ENCODE assay signal across 9 cellular contexts in the genomic region with DNA sequence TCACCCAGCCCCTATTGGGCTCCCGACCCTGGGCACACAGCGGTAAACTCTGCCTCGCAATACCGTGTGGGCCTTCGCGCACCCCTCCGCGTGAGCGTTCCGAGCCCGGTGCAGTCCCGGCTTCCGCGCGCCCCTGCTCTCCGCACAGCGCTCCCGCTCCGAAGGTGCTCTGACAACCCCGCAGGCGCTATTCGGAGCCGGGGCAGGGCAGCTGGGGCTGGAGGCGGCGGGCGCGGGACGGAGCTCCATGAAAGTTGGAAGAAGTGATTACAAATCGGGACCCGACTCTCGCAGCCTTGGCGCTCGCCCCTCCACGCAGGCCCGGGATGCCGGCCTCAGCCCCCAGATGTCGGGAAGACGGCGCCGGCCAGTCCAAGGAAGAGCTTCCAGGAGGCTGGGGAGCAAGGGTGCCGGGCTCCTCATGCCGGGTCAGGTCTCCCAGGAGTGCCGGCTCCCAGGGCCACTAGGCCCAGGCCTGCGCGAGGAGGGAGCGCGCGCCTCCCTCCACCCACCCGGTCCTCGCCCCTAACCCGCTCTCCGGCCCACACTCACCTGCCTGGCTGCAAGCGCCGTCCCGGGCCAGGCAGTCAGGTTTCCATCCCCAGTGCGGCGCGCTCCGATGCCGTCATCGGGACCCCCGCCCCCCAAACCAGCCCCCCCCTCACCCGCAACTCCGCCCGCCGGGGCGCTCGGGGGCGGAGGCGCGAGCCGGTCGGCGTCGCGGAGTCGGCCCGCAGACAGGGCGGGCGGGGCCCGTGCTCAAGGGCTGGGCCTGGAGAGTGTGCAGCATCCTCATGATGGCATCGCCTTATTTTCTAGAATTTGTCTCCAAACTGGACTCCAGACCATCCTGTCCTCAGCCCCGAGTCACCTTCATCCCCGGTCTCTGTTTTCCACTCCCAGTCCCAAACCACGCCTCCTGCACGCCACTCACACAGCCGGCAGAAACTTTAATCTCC. TPM values are rescaled to one million over a fixed set of nuclear protein-coding genes. Genes with fewer than 3 reads are reported as not detected.
DNase-seq lines count a peak whose midpoint lies in the region; ATAC-seq, FAIRE-seq and TF ChIP-seq lines count a peak whose summit lies in the region.
"Had no signal": no experiment of that assay in that cellular context is flagged by ENCODE, and none has a peak within 500 bp of the region (broad histone marks: within the 10 kb centered on the region; RNA-seq: fewer than 3 reads in every experiment).

A gene with protein sequence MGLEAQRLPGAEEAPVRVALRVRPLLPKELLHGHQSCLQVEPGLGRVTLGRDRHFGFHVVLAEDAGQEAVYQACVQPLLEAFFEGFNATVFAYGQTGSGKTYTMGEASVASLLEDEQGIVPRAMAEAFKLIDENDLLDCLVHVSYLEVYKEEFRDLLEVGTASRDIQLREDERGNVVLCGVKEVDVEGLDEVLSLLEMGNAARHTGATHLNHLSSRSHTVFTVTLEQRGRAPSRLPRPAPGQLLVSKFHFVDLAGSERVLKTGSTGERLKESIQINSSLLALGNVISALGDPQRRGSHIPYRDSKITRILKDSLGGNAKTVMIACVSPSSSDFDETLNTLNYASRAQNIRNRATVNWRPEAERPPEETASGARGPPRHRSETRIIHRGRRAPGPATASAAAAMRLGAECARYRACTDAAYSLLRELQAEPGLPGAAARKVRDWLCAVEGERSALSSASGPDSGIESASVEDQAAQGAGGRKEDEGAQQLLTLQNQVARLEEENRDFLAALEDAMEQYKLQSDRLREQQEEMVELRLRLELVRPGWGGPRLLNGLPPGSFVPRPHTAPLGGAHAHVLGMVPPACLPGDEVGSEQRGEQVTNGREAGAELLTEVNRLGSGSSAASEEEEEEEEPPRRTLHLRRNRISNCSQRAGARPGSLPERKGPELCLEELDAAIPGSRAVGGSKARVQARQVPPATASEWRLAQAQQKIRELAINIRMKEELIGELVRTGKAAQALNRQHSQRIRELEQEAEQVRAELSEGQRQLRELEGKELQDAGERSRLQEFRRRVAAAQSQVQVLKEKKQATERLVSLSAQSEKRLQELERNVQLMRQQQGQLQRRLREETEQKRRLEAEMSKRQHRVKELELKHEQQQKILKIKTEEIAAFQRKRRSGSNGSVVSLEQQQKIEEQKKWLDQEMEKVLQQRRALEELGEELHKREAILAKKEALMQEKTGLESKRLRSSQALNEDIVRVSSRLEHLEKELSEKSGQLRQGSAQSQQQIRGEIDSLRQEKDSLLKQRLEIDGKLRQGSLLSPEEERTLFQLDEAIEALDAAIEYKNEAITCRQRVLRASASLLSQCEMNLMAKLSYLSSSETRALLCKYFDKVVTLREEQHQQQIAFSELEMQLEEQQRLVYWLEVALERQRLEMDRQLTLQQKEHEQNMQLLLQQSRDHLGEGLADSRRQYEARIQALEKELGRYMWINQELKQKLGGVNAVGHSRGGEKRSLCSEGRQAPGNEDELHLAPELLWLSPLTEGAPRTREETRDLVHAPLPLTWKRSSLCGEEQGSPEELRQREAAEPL (N-terminal part only) (minus strand): TSS at position 621 of the 959 bp plus-strand sequence. CDS start 2,537 bp downstream, outside the sequence.

- peaks cover 5% of the 10 kb centered on the region for H3K36me3 Mint-ChIP-seq in astrocyte (ENCODE audit: low read depth, unreplicated experiment)

- in situ Hi-C loops in KBM-7 (cut with MboI; ENCODE audit: low pct_unique_long_range_greater_than_20kb, low sequenced_read_pairs) = no loop called here

- no peak for ATAC-seq in HG03354 (IDR thresholded peaks at IDR 0.05; ENCODE audit: poor library complexity, severe bottlenecking, unreplicated experiment)

- DNase-seq in NCI-H524 (lab: John Stamatoyannopoulos, UW) (peak; percentile 26 to 44), NCI-H524 treated with DMSO at 0.1 percent for 48 hours (lab: John Stamatoyannopoulos, UW) (no peak), NCI-H146 (lab: John Stamatoyannopoulos, UW) (peak; percentile 41), astrocyte (ENCODE audit: low read depth) (peak; percentile 33), iPS DF 6.9 (ENCODE audit: low read depth, low spot score) (no peak), sigmoid colon (peak; percentile 71), KBM-7 (no peak)

- H3K27me3 ChIP-seq in astrocyte (ENCODE audit: insufficient read depth, low read length) = no peaks in the 10 kb centered on the region
- no peaks in the 10 kb centered on the region for H3K27me3 ChIP-seq in iPS DF 6.9 (ENCODE audit: control insufficient read depth, insufficient read depth, low read length)
- no peaks in the 10 kb centered on the region for H3K27me3 ChIP-seq in sigmoid colon

- intact Hi-C loops in sigmoid colon (cut with DNase I) = loop anchor here (5.0 kb wide), 1 partner anchor 37 kb away; a partner anchor contains a TSS

- WGBS in iPS DF 6.9 (ENCODE audit: insufficient coverage, insufficient read length) = no CpG with 5 or more reads among the region's 87 CpGs
- WGBS in sigmoid colon, 2 donors = 2% methylated on average over 87 of the region's 87 CpGs

- H3K4me1 Mint-ChIP-seq in astrocyte (ENCODE audit: low read depth, unreplicated experiment) = peaks cover 5% of the 10 kb centered on the region

- H3K27ac ChIP-seq in astrocyte (ENCODE audit: low read depth, low read length) (peak within 1 kb of the TSS; percentile 26), iPS DF 6.9 (ENCODE audit: low read length) (no peak within 1 kb of the TSS), sigmoid colon (peak within 1 kb of the TSS; percentile 54 to 86 (median 76))

- H3K4me1 ChIP-seq in astrocyte (ENCODE audit: insufficient read depth, low read length) = peaks cover 5% of the 10 kb centered on the region
- H3K4me1 ChIP-seq in iPS DF 6.9 (ENCODE audit: control insufficient read depth, insufficient read depth, low read length) = no peaks in the 10 kb centered on the region
- peaks cover 0 to 20% (median 14%) of the 10 kb centered on the region in 4 donors for H3K4me1 ChIP-seq in sigmoid colon

- peaks cover 2% of the 10 kb centered on the region for H3K9me3 Mint-ChIP-seq in astrocyte (ENCODE audit: unreplicated experiment)

- H3K9me3 ChIP-seq in astrocyte (ENCODE audit: insufficient read depth, low read depth, low read length) = no peaks in the 10 kb centered on the region
- H3K9me3 ChIP-seq in iPS DF 6.9 (ENCODE audit: control insufficient read depth, insufficient read depth, low read length) = no peaks in the 10 kb centered on the region
- no peaks in the 10 kb centered on the region for H3K9me3 ChIP-seq in sigmoid colon

- H3K9ac ChIP-seq in astrocyte (ENCODE audit: low read length) = peak within 1 kb of the TSS; percentile 85

- H3K27me3 Mint-ChIP-seq in astrocyte (ENCODE audit: low read depth, unreplicated experiment) = peaks cover 16% of the 10 kb centered on the region

- H4K20me1 ChIP-seq in astrocyte (ENCODE audit: insufficient read depth, low read length) = peaks cover 17% of the 10 kb centered on the region

- H3K36me3 ChIP-seq in astrocyte (ENCODE audit: insufficient read depth, low read length) = no peaks in the 10 kb centered on the region
- H3K36me3 ChIP-seq in iPS DF 6.9 (ENCODE audit: control insufficient read depth, insufficient read depth, low read length) = no peaks in the 10 kb centered on the region
- H3K36me3 ChIP-seq in sigmoid colon = no peaks in the 10 kb centered on the region

- H3K79me2 ChIP-seq in astrocyte (ENCODE audit: insufficient read depth, low read length) = peaks cover 26% of the 10 kb centered on the region

- TF ChIP-seq CTCF in astrocyte (IDR thresholded peaks at IDR 0.05; ENCODE audit: insufficient read depth, low read depth, low read length) (no peak), sigmoid colon (IDR thresholded peaks at IDR 0.05) (no peak)

- no peak for TF ChIP-seq POLR2A in sigmoid colon (IDR thresholded peaks at IDR 0.05)

- peak within 1 kb of the TSS; percentile 94 for H2AFZ ChIP-seq in astrocyte (ENCODE audit: low read depth, low read length)

- TF ChIP-seq EP300 in sigmoid colon (IDR thresholded peaks at IDR 0.05) = no peak

- H3K4me3 Mint-ChIP-seq in astrocyte (ENCODE audit: unreplicated experiment) = peak within 1 kb of the TSS; percentile 90

- no peak within 1 kb of the TSS for H3K27ac Mint-ChIP-seq in astrocyte (ENCODE audit: unreplicated experiment)

- FAIRE-seq in astrocyte (lab: Jason Lieb, UNC) = no peak
- FAIRE-seq: G401.6 had no signal

- H3K4me2 ChIP-seq in astrocyte (ENCODE audit: low read length) = peak within 1 kb of the TSS; percentile 100

- H3K4me3 ChIP-seq in astrocyte (ENCODE audit: insufficient read depth, low read depth, low read length) (peak within 1 kb of the TSS; percentile 76), iPS DF 6.9 (ENCODE audit: low read length) (peak within 1 kb of the TSS; percentile 87), sigmoid colon (peak within 1 kb of the TSS; percentile 63 to 92 (median 76))

RNA-seq across cellular contexts. Expression of the gene that starts here (rescaled TPM):
- total RNA-seq in astrocyte (5.1 and 5.3 TPM in 2 replicates), sigmoid colon (10 to 100 TPM in 1 of 4 donors, 1 to 10 TPM in 3; 5.4 to 15.2 (median 7.1) TPM)
- 1 to 10 TPM in 1 of 3 donors, under 1 TPM in 2; 0.46 to 1.9 (median 0.60) TPM for polyA plus RNA-seq in sigmoid colon

Comparison
In these comparisons a context has a peak if more than half of its experiments do, and no peak if none do; other contexts are left out.
1. DNase-seq: peak in NCI-H524 (2 of 2), NCI-H146 (single experiment), astrocyte (single experiment) and sigmoid colon (single experiment); none in NCI-H524 treated with DMSO at 0.1 percent for 48 hours (single experiment), iPS DF 6.9 (single experiment) and KBM-7 (single experiment).
2. Peak in every context shown above with its lines, with median percentiles within 50 percentile points of each other: H3K4me3 ChIP-seq.